8 cellular contexts compared by ENCODE assay signal in genomic region chr7:43994681-43995080, GRCh38. TPM values are rescaled to one million over a fixed set of nuclear protein-coding genes. Genes with fewer than 3 reads are reported as not detected.
"Had no signal": no experiment of that assay in that cellular context is flagged by ENCODE, and none has a peak within 500 bp of the region (broad histone marks: within the 10 kb centered on the region; RNA-seq: fewer than 3 reads in every experiment).

No MANE protein-coding gene starts in this region.

RNA-seq across cellular contexts. Expression of gene SPDYE1, which starts 3.0 kb away (rescaled TPM):
- total RNA-seq: LHCN-M2, MCF 10A, OCI-LY7, PC-3, Peyer's patch, RPMI7951, SK-MEL-5 had no signal
- polyA plus RNA-seq: SK-N-SH had no signal
